ENCODE assay signal across 1 cellular context in the genomic region with DNA sequence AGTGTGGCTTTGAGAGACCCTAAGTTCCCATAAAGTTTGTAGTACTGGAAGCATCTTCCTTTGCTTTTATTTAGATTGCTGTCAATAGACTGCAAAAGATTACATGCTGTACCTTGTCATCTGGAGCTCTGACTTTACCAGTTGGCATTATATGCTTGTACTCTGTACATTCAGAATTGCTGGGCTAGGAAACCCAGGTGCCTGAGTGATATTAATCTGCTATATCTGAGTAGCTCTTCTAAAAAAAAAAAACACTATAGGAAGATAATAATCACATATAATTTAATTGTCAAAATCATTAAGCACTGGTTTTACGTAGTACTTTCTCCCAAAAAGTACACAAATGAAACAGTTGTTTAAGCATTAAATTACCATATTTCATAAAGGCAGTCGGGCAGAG.
TF ChIP-seq lines count a peak whose summit lies in the region.

No MANE protein-coding gene starts in this region.

TF ChIP-seq in SK-N-SH, 30 proteins besides CTCF, POLR2A, EP300 and RAD21:
- TF ChIP-seq TCF12 (IDR thresholded peaks at IDR 0.05) (no peak), GATA2 (CRISPR knock-in tag; IDR thresholded peaks at IDR 0.05) (peak; percentile 90), RXRA (IDR thresholded peaks at IDR 0.05; ENCODE audit: borderline replicate concordance, low read depth) (no peak), NFIC (IDR thresholded peaks at IDR 0.05; ENCODE audit: borderline replicate concordance) (no peak), SMC3 (IDR thresholded peaks at IDR 0.05; ENCODE audit: low read depth, low read length) (no peak), SIN3A (IDR thresholded peaks at IDR 0.05; ENCODE audit: borderline replicate concordance, low read depth, low read length) (no peak), POLR2AphosphoS5 (IDR thresholded peaks at IDR 0.05; ENCODE audit: low read depth, low read length) (no peak), MXI1 (IDR thresholded peaks at IDR 0.05; ENCODE audit: low read depth, low read length) (peak; percentile 51; the same call in 1 of the 2 replicates), TEAD4 (IDR thresholded peaks at IDR 0.05; ENCODE audit: borderline replicate concordance, insufficient read depth) (no peak)
- TF ChIP-seq, protein P1, sequence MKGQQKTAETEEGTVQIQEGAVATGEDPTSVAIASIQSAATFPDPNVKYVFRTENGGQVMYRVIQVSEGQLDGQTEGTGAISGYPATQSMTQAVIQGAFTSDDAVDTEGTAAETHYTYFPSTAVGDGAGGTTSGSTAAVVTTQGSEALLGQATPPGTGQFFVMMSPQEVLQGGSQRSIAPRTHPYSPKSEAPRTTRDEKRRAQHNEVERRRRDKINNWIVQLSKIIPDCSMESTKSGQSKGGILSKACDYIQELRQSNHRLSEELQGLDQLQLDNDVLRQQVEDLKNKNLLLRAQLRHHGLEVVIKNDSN (IDR thresholded peaks at IDR 0.05; ENCODE audit: borderline replicate concordance, low read depth), result no peak
TF ChIP-seq in SK-N-SH: peak in this region for 2.
